Comparison of ENCODE assay signal across 8 cellular contexts in genomic region chr19:57363734-57364181, GRCh38. TPM values are rescaled to one million over a fixed set of nuclear protein-coding genes. Genes with fewer than 3 reads are reported as not detected.
A peak's percentile ranks its signal among the peaks of the same experiment; 100 is the strongest.
DNase-seq lines count a peak whose midpoint lies in the region; ATAC-seq, FAIRE-seq and TF ChIP-seq lines count a peak whose summit lies in the region.

No MANE protein-coding gene starts in this region.

- TF ChIP-seq CTCF in BE2C (IDR thresholded peaks at IDR 0.05; ENCODE audit: low read depth, low read length), result no peak
- no peak for TF ChIP-seq CTCF in GM23338 (conservative IDR thresholded peaks at IDR 0.05; ENCODE audit: low read depth in 2 of 2)
- TF ChIP-seq CTCF in epithelial cell of proximal tubule (conservative IDR thresholded peaks at IDR 0.05; ENCODE audit: low read depth, low read length), result no peak

- no peak for FAIRE-seq in RCC 7860 (lab: Jason Lieb, UNC)

- H3K4me1 Mint-ChIP-seq in GM23338, result peaks cover 7% of the 10 kb centered on the region
- peaks cover 14 to 18% (median 17%) of the 10 kb centered on the region in 4 donors for H3K4me1 Mint-ChIP-seq in naive thymus-derived CD8-positive, alpha-beta T cell

- no peaks in the 10 kb centered on the region; the same call in 2 of the 3 replicates for H3K36me3 Mint-ChIP-seq in GM23338 (ENCODE audit: low read depth)
- H3K36me3 Mint-ChIP-seq in naive thymus-derived CD8-positive, alpha-beta T cell, result peaks cover 13 to 54% (median 38%) of the 10 kb centered on the region in 3 donors

- DNase-seq in BE2C (no peak), GM23338 (ENCODE audit: low spot score) (peak; percentile 15), SJSA1 (ENCODE audit: low read depth in 1 of 2, low spot score in 2 of 2) (peak in 1 of 2 experiments; percentile 16), epithelial cell of proximal tubule (ENCODE audit: low read depth) (no peak), RCC 7860 (ENCODE audit: low spot score) (no peak), islet precursor cell (no peak), H4 (ENCODE audit: low spot score) (no peak)
- peak in 1 of 10 donors; percentile 5 for DNase-seq in naive thymus-derived CD8-positive, alpha-beta T cell

- peak overlapping the region; percentile 97 for H3K27ac Mint-ChIP-seq in GM23338
- peak overlapping the region; percentile 75 to 99 (median 98) for H3K27ac Mint-ChIP-seq in naive thymus-derived CD8-positive, alpha-beta T cell

- no peak overlapping the region for H2AFZ ChIP-seq in GM23338

- H3K9me3 ChIP-seq in BE2C (no peaks in the 10 kb centered on the region), SJSA1 (replicated peaks) (no peaks in the 10 kb centered on the region)

- H3K9me3 Mint-ChIP-seq in GM23338, result no peaks in the 10 kb centered on the region
- H3K9me3 Mint-ChIP-seq in naive thymus-derived CD8-positive, alpha-beta T cell, result peaks cover 0 to 80% (median 34%) of the 10 kb centered on the region in 9 donors

- H3K36me3 ChIP-seq in BE2C (peaks cover 2% of the 10 kb centered on the region; the same call in 1 of the 2 replicates), GM23338 (ENCODE audit: insufficient read depth) (no peaks in the 10 kb centered on the region), SJSA1 (peaks cover 19% of the 10 kb centered on the region)

- H3K4me2 ChIP-seq in GM23338, result peak overlapping the region; percentile 93

- peak overlapping the region; percentile 53; the same call in 1 of the 2 replicates for H3K27ac ChIP-seq in GM23338 (ENCODE audit: low read depth)
- peak overlapping the region; percentile 60 for H3K27ac ChIP-seq in SJSA1

- peaks cover 13% of the 10 kb centered on the region for H3K79me2 ChIP-seq in GM23338 (replicated peaks; ENCODE audit: insufficient read depth)

- H3K4me3 Mint-ChIP-seq in GM23338, result peak overlapping the region; percentile 98
- H3K4me3 Mint-ChIP-seq in naive thymus-derived CD8-positive, alpha-beta T cell, result peak overlapping the region; percentile 84 to 96 (median 94)

- H3K27me3 Mint-ChIP-seq in GM23338 (ENCODE audit: insufficient read depth, low read depth, poor library complexity), result peaks cover 3% of the 10 kb centered on the region
- no peaks in the 10 kb centered on the region for H3K27me3 Mint-ChIP-seq in naive thymus-derived CD8-positive, alpha-beta T cell

- H3K4me1 ChIP-seq in BE2C (no peaks in the 10 kb centered on the region), GM23338 (ENCODE audit: insufficient read depth) (no peaks in the 10 kb centered on the region), SJSA1 (replicated peaks) (peaks cover 9% of the 10 kb centered on the region)

- ATAC-seq in GM23338, result peak; percentile 50
- peak in 1 of 2 donors; percentile 31 for ATAC-seq in naive thymus-derived CD8-positive, alpha-beta T cell

- H3K27me3 ChIP-seq in BE2C (no peaks in the 10 kb centered on the region), GM23338 (ENCODE audit: insufficient read depth) (no peaks in the 10 kb centered on the region), SJSA1 (replicated peaks) (no peaks in the 10 kb centered on the region)

- POLR2A ChIA-PET in naive thymus-derived CD8-positive, alpha-beta T cell (lab: Charles Lee), result interaction anchor here (0.7 to 2.0 kb wide), 3 partner anchors 12 to 180 kb away, joined by 3 to 10 read pairs (median 3); partner anchors contain the start of gene ZNF304

- no peaks in the 10 kb centered on the region for H4K20me1 ChIP-seq in GM23338 (replicated peaks; ENCODE audit: insufficient read depth)

- H3K4me3 ChIP-seq in BE2C (ENCODE audit: low read depth, low read length), result peak overlapping the region; percentile 91
- H3K4me3 ChIP-seq in GM23338, result peak overlapping the region; percentile 72
- H3K4me3 ChIP-seq in SJSA1, result peak overlapping the region; percentile 47
- H3K4me3 ChIP-seq in epithelial cell of proximal tubule (ENCODE audit: low read depth, low read length), result peak overlapping the region; percentile 89

- no peaks in the 10 kb centered on the region for H3F3A ChIP-seq in GM23338 (replicated peaks; ENCODE audit: low read depth)

- no peaks in the 10 kb centered on the region for H3K9me2 ChIP-seq in GM23338 (ENCODE audit: insufficient read depth)

TF ChIP-seq in GM23338, 12 proteins besides CTCF, POLR2A, EP300 and RAD21 (continues in another document):
- TF ChIP-seq EZH2phosphoT487 (IDR thresholded peaks at IDR 0.05; ENCODE audit: unreplicated experiment) (no peak), EZH2 (IDR thresholded peaks at IDR 0.05; ENCODE audit: low read depth, unreplicated experiment) (no peak), ZNF114 (CRISPR knock-in tag; IDR thresholded peaks at IDR 0.05) (no peak), ETS1 (IDR thresholded peaks at IDR 0.05) (no peak)

RNA-seq across cellular contexts. Expression of gene TRAPPC2B, which starts 0.4 kb away (rescaled TPM):
- 15.5 TPM for polyA plus RNA-seq in BE2C (2012; ENCODE audit: insufficient read depth, insufficient read length, low read depth)
- 17.1 and 24.1 TPM in 2 replicates for total RNA-seq in GM23338 (2014; rRNA removed; shearing (Covaris generic))
- polyA plus RNA-seq in GM23338 (2016; fragmentation: Nextera tagmentation; extraction: Ambion mirVana), result 55.2 and 60.5 TPM in 2 replicates
- total RNA-seq in SJSA1 (2014; rRNA removed; shearing (Covaris generic)), result 13.4 and 20.8 TPM in 2 replicates
- 14.8 and 36.2 TPM in 2 replicates for total RNA-seq in epithelial cell of proximal tubule
- total RNA-seq in naive thymus-derived CD8-positive, alpha-beta T cell, result 10 to 100 TPM; 12.2 to 15.6 TPM
- 10 to 100 TPM; 15.0 to 20.5 (median 19.1) TPM for polyA plus RNA-seq in naive thymus-derived CD8-positive, alpha-beta T cell
- total RNA-seq in H4 (2014; rRNA removed; shearing (Covaris generic)), result 38.7 and 39.0 TPM in 2 replicates

RNA-seq across cellular contexts. Expression of gene ZNF547, which starts 0.4 kb away (rescaled TPM):
- polyA plus RNA-seq in BE2C (2012; ENCODE audit: insufficient read depth, insufficient read length, low read depth), result 6.8 TPM
- 4.9 and 5.1 TPM in 2 replicates for total RNA-seq in GM23338 (2014; rRNA removed; shearing (Covaris generic))
- polyA plus RNA-seq in GM23338 (2016; fragmentation: Nextera tagmentation; extraction: Ambion mirVana), result 0.71 and 1.1 TPM in 2 replicates
- total RNA-seq in SJSA1 (2014; rRNA removed; shearing (Covaris generic)), result 1.6 and 4.1 TPM in 2 replicates
- 1.3 and 3.4 TPM in 2 replicates for total RNA-seq in epithelial cell of proximal tubule
- 1 to 10 TPM; 7.3 to 7.4 TPM for total RNA-seq in naive thymus-derived CD8-positive, alpha-beta T cell
- polyA plus RNA-seq in naive thymus-derived CD8-positive, alpha-beta T cell, result 1 to 10 TPM in 1 of 3 donors, under 1 TPM in 2; 0.28 to 1.2 (median 0.34) TPM
- total RNA-seq in H4 (2014; rRNA removed; shearing (Covaris generic)), result 1.8 and 3.6 TPM in 2 replicates

RNA-seq across cellular contexts. Expression of gene ZNF304, which starts 12.7 kb away (rescaled TPM):
- polyA plus RNA-seq in BE2C (2012; ENCODE audit: insufficient read depth, insufficient read length, low read depth), result 6.4 TPM
- total RNA-seq in GM23338 (2014; rRNA removed; shearing (Covaris generic)), result 10.1 and 12.4 TPM in 2 replicates
- 2.7 and 3.5 TPM in 2 replicates for polyA plus RNA-seq in GM23338 (2016; fragmentation: Nextera tagmentation; extraction: Ambion mirVana)
- total RNA-seq in SJSA1 (2014; rRNA removed; shearing (Covaris generic)), result 11.1 and 11.4 TPM in 2 replicates
- 2.7 and 5.8 TPM in 2 replicates for total RNA-seq in epithelial cell of proximal tubule
- 10 to 100 TPM; 17.2 TPM for total RNA-seq in naive thymus-derived CD8-positive, alpha-beta T cell
- 1 to 10 TPM; 1.5 to 3.3 (median 1.7) TPM for polyA plus RNA-seq in naive thymus-derived CD8-positive, alpha-beta T cell
- 9.4 and 11.4 TPM in 2 replicates for total RNA-seq in H4 (2014; rRNA removed; shearing (Covaris generic))

RNA-seq across cellular contexts. Expression of gene ZNF548, which starts 25.9 kb away (rescaled TPM):
- 3.4 TPM for polyA plus RNA-seq in BE2C (2012; ENCODE audit: insufficient read depth, insufficient read length, low read depth)
- 7.4 and 9.8 TPM in 2 replicates for total RNA-seq in GM23338 (2014; rRNA removed; shearing (Covaris generic))
- 1.9 and 2.4 TPM in 2 replicates for polyA plus RNA-seq in GM23338 (2016; fragmentation: Nextera tagmentation; extraction: Ambion mirVana)
- 16.4 and 31.8 TPM in 2 replicates for total RNA-seq in SJSA1 (2014; rRNA removed; shearing (Covaris generic))
- total RNA-seq in epithelial cell of proximal tubule, result 4.7 and 6.1 TPM in 2 replicates
- 10 to 100 TPM; 91.9 to 96.6 TPM for total RNA-seq in naive thymus-derived CD8-positive, alpha-beta T cell
- 10 to 100 TPM; 11.8 to 16.5 (median 12.2) TPM for polyA plus RNA-seq in naive thymus-derived CD8-positive, alpha-beta T cell
- 15.0 and 20.7 TPM in 2 replicates for total RNA-seq in H4 (2014; rRNA removed; shearing (Covaris generic))

RNA-seq across cellular contexts. Expression of gene ZNF543, which starts 43.5 kb away (rescaled TPM):
- 0.82 TPM for polyA plus RNA-seq in BE2C (2012; ENCODE audit: insufficient read depth, insufficient read length, low read depth)
- 10.3 and 12.6 TPM in 2 replicates for total RNA-seq in GM23338 (2014; rRNA removed; shearing (Covaris generic))
- polyA plus RNA-seq in GM23338 (2016; fragmentation: Nextera tagmentation; extraction: Ambion mirVana), result 2.4 and 3.1 TPM in 2 replicates
- 6.0 and 11.0 TPM in 2 replicates for total RNA-seq in SJSA1 (2014; rRNA removed; shearing (Covaris generic))
- 4.2 and 5.7 TPM in 2 replicates for total RNA-seq in epithelial cell of proximal tubule
- 10 to 100 TPM; 13.1 to 13.7 TPM for total RNA-seq in naive thymus-derived CD8-positive, alpha-beta T cell
- 1 to 10 TPM in 2 of 3 donors, under 1 TPM in 1; 0.98 to 6.4 (median 2.7) TPM for polyA plus RNA-seq in naive thymus-derived CD8-positive, alpha-beta T cell
- total RNA-seq in H4 (2014; rRNA removed; shearing (Covaris generic)), result 6.9 and 7.7 TPM in 2 replicates
